In the genomic region with DNA sequence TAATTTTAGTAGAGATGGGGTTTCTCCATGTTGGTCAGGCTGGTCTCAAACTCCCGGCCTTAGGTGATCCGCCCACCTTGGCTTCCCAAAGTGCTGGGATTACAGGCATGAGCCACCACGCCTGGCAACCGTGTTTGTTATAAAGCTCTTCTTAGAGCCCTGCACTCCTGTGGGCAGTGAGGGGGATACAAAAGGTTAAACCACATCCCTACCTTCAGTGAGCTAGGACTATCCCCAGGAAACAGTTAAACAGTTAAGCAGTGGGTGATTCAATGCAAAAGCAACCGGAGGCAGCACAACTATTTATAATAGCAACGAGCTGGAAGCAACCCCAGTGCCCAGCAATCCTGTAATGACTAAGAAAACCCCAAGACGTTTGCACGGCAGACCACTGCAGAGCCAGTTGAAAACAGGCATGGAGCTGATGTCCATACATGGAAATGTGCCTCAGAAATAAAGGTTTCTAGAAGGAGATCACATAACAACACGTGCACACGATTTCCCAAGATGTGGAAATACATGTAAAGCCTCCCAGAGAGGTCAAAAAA, we compare ENCODE assay signal across 8 cellular contexts.
DNase-seq lines count a peak whose midpoint lies in the region; ATAC-seq, FAIRE-seq and TF ChIP-seq lines count a peak whose summit lies in the region.

No MANE protein-coding gene starts in this region.

- TF ChIP-seq RAD21 in K562 (CRISPR knock-in tag; conservative IDR thresholded peaks at IDR 0.05 in 1 of 2, IDR thresholded peaks at IDR 0.05 in 1 of 2) = no peak

- H2AFZ ChIP-seq in K562 (ENCODE audit: low read depth, low read length) = no peak overlapping the region

- no peak for FAIRE-seq in K562 (lab: Jason Lieb, UNC)

- no peaks in the 10 kb centered on the region for H3K4me1 ChIP-seq in K562 (replicated peaks in 1 of 2; ENCODE audit: control insufficient read depth in 2 of 2, insufficient read depth in 2 of 2, low read length in 2 of 2)

- TF ChIP-seq EP300 in K562 (IDR thresholded peaks at IDR 0.05; ENCODE audit: low read length) = no peak

- H3K27me3 Mint-ChIP-seq in type B pancreatic cell = peaks cover 7% of the 10 kb centered on the region

- intact Hi-C loops in K562 (cut with micrococcal nuclease) = no loop called here

- peaks cover 6% of the 10 kb centered on the region for H3K9me3 Mint-ChIP-seq in type B pancreatic cell

- peaks cover 2 to 37% of the 10 kb centered on the region in 2 experiments; a peak in 3 of 5 replicates for H3K27me3 ChIP-seq in K562 (ENCODE audit: control insufficient read depth in 2 of 2, insufficient read depth in 2 of 2, low read length in 2 of 2)

- no peaks in the 10 kb centered on the region for H3K36me3 Mint-ChIP-seq in type B pancreatic cell

- peak; percentile 82 to 88 for DNase-seq in Kasumi-1 (lab: John Stamatoyannopoulos, UW)
- DNase-seq in K562 (ENCODE audit: extremely low read depth in 1 of 4, low spot score in 3 of 4) = no peak
- peak; percentile 72 for DNase-seq in pulmonary artery endothelial cell (ENCODE audit: low read depth, low spot score)
- DNase-seq in cerebellar cortex (ENCODE audit: low spot score) = no peak
- DNase-seq in activated naive CD4-positive, alpha-beta T cell treated with Interleukin-2 at 50 U/mL for 16 hours = no peak
- DNase-seq in type B pancreatic cell (ENCODE audit: extremely low spot score, unreplicated experiment) = no peak

- POLR2A ChIA-PET in K562 (lab: Yijun Ruan, JAX) = no interaction called here

- CTCF ChIA-PET in K562 (lab: Yijun Ruan, JAX; ENCODE audit: low intra/inter-chr PET ratio) = no interaction called here

- TF ChIP-seq CTCF in K562 (IDR thresholded peaks at IDR 0.05 in 2 of 3, conservative IDR thresholded peaks at IDR 0.05 in 1 of 3; ENCODE audit: insufficient read depth in 2 of 3, low read depth in 1 of 3, low read length in 3 of 3) (no peak), type B pancreatic cell (conservative IDR thresholded peaks at IDR 0.05) (no peak)

- H3K9me1 ChIP-seq in K562 (ENCODE audit: control insufficient read depth, insufficient read depth, low read length) = no peaks in the 10 kb centered on the region

- no peaks in the 10 kb centered on the region for H3K36me3 ChIP-seq in K562 (ENCODE audit: control insufficient read depth, insufficient read depth, low read length)

- ATAC-seq in GM18499 (IDR thresholded peaks at IDR 0.05; ENCODE audit: insufficient read depth, unreplicated experiment) (peak; percentile 78), GM21786 (IDR thresholded peaks at IDR 0.05; ENCODE audit: unreplicated experiment) (peak; percentile 90), K562 (no peak)

- H3K4me2 ChIP-seq in K562 (ENCODE audit: insufficient read depth, low read length) = no peak overlapping the region

- H3K4me3 Mint-ChIP-seq in type B pancreatic cell = no peak overlapping the region

- H3K27ac ChIP-seq in K562 (ENCODE audit: extremely low read depth, low read depth, low read length) = no peak overlapping the region

- no peaks in the 10 kb centered on the region for H3K79me2 ChIP-seq in K562 (ENCODE audit: control insufficient read depth, insufficient read depth, low read length)

- no peak overlapping the region for H3K9ac ChIP-seq in K562 (ENCODE audit: insufficient read depth in 1 of 2, low read depth in 2 of 2, low read length in 2 of 2)

- in situ Hi-C loops in K562 (cut with MboI) = loop anchor here (25.0 kb wide), 1 partner anchor 1051 kb away; no protein-coding TSS in a partner anchor

- no peak overlapping the region for H3K27ac Mint-ChIP-seq in type B pancreatic cell

- no peak overlapping the region for H3K4me3 ChIP-seq in K562

- H4K20me1 ChIP-seq in K562 (replicated peaks; ENCODE audit: control insufficient read depth, insufficient read depth, low read length) = no peaks in the 10 kb centered on the region

- no peaks in the 10 kb centered on the region for H3K9me3 ChIP-seq in K562 (replicated peaks; ENCODE audit: control insufficient read depth, insufficient read depth, low read depth, low read length)

- 1% methylated on average over 10 of the region's 10 CpGs for WGBS in K562 (ENCODE audit: insufficient coverage, low coverage, missing lambda C conversion rate)

- no TSS peak for BruUV-seq in K562 (replicated peaks; lab: Mats Ljungman, UMichigan)

- peaks cover 5% of the 10 kb centered on the region for H3K4me1 Mint-ChIP-seq in type B pancreatic cell (ENCODE audit: unreplicated experiment)

- TF ChIP-seq POLR2A in K562 (conservative IDR thresholded peaks at IDR 0.05) = no peak

TF ChIP-seq in K562, 482 proteins besides CTCF, POLR2A, EP300 and RAD21:
- TF ChIP-seq NFE2 (IDR thresholded peaks at IDR 0.05; ENCODE audit: low read depth) (0 out of 2 replicates have a peak, but pooled peaks have one; percentile 11), STAT5A (IDR thresholded peaks at IDR 0.05; ENCODE audit: borderline replicate concordance, low read length) (no peak)

Comparison
In these comparisons a context has a peak if more than half of its experiments do, and no peak if none do; other contexts are left out.
1. DNase-seq: peak in Kasumi-1 (2 of 2) and pulmonary artery endothelial cell (single experiment); none in K562 (0 of 4), cerebellar cortex (single experiment), activated naive CD4-positive, alpha-beta T cell treated with Interleukin-2 at 50 U/mL for 16 hours (single experiment) and type B pancreatic cell (single experiment).